ENCODE assay signal across 26 cellular contexts in the genomic region with DNA sequence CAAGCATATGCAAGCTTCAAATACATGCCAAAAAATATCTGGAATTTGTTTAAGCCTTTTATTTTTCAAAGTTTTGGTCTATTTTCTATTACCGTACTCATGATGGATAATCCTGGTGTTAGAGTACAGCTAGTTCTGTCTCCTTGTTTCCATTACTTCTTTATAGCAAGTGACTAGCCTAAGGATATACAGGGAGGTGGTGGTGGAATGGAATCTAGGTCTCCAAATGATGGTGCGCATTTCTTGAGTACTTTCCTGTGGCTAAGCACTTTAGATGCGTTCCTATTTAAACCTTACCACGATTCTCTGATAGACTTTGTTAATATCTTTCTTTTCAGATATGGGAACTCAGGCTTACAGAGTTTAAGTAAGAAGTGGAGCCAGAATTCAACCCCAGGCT. TPM values are rescaled to one million over a fixed set of nuclear protein-coding genes. Genes with fewer than 3 reads are reported as not detected.
DNase-seq lines count a peak whose midpoint lies in the region; ATAC-seq, FAIRE-seq and TF ChIP-seq lines count a peak whose summit lies in the region.
"Had no signal": no experiment of that assay in that cellular context is flagged by ENCODE, and none has a peak within 500 bp of the region (broad histone marks: within the 10 kb centered on the region; RNA-seq: fewer than 3 reads in every experiment).

No MANE protein-coding gene starts in this region.

- peak overlapping the region; percentile 53; the same call in 1 of the 2 replicates for H3K4me2 ChIP-seq in GM12878 (ENCODE audit: control insufficient read depth, insufficient read depth)
- H3K4me2 ChIP-seq in neural progenitor cell, result no peak overlapping the region
- H3K4me2 ChIP-seq: A549 had no signal

- H3K4me3 ChIP-seq in GM12878 (no peak overlapping the region), neural progenitor cell (no peak overlapping the region), heart left ventricle (no peak overlapping the region)
- H3K4me3 ChIP-seq: A549, K562, SK-N-MC had no signal

- peaks cover 16% of the 10 kb centered on the region for H3K27me3 Mint-ChIP-seq in neural progenitor cell (ENCODE audit: insufficient read depth, low read depth)

- H3K36me3 Mint-ChIP-seq in neural progenitor cell, result peaks cover 3% of the 10 kb centered on the region

- H3K9ac ChIP-seq in GM12878 (ENCODE audit: control insufficient read depth, insufficient read depth, low read length) (no peak overlapping the region), neural progenitor cell (no peak overlapping the region)

- peaks cover 5% of the 10 kb centered on the region for H3F3A ChIP-seq in neural progenitor cell (ENCODE audit: low read depth)

- peak overlapping the region; percentile 48 for H3K4me3 Mint-ChIP-seq in neural progenitor cell
- H3K4me3 Mint-ChIP-seq: HFFc6 had no signal

- peaks cover 3% of the 10 kb centered on the region for H3K9me3 Mint-ChIP-seq in neural progenitor cell
- H3K9me3 Mint-ChIP-seq: CD8-positive, alpha-beta T cell; HFFc6 had no signal

- H3K79me2 ChIP-seq in GM12878 (ENCODE audit: control insufficient read depth, insufficient read depth, low read length), result peaks cover 12% of the 10 kb centered on the region
- no peaks in the 10 kb centered on the region for H3K79me2 ChIP-seq in neural progenitor cell (ENCODE audit: low read depth)

- in situ Hi-C loops in GM12878 (cut with MboI), result no loop called here

- no peak for TF ChIP-seq RAD21 in GM12878 (IDR thresholded peaks at IDR 0.05; ENCODE audit: insufficient read depth, low read depth, low read length)

- H3K36me3 ChIP-seq in GM12878 (ENCODE audit: control insufficient read depth in 2 of 2, insufficient read depth in 2 of 2, low read length in 1 of 2) (no peaks in the 10 kb centered on the region), neural progenitor cell (no peaks in the 10 kb centered on the region), heart left ventricle (no peaks in the 10 kb centered on the region)
- H3K36me3 ChIP-seq: HAP-1 had no signal

- 86% methylated on average over 4 of the region's 4 CpGs for WGBS in GM12878 (ENCODE audit: insufficient coverage, insufficient replicate concordance, low lambda C conversion rate, missing lambda C conversion rate)
- 66 to 74% (median 71%) methylated on average over 4 of the region's 4 CpGs for WGBS in heart left ventricle, 4 donors

- H2AFZ ChIP-seq in GM12878 (ENCODE audit: control insufficient read depth, low read depth, low read length) (no peak overlapping the region), neural progenitor cell (replicated peaks) (no peak overlapping the region)

- no peak for DNase-seq in GM18507 (ENCODE audit: extremely low spot score, insufficient read length, low read depth)
- no peak for DNase-seq in GM12878 (ENCODE audit: low read depth, low spot score)
- DNase-seq in neural progenitor cell (ENCODE audit: low spot score), result no peak
- no peak for DNase-seq in caudate nucleus (lab: John Stamatoyannopoulos, UW)
- DNase-seq in NCI-H2171 treated with DMSO at 0.1 percent for 48 hours (lab: John Stamatoyannopoulos, UW), result no peak
- DNase-seq in heart left ventricle, result no peak
- DNase-seq: AML-193; Caco-2; CD8-positive, alpha-beta T cell; DMS79 treated with DMSO at 0.1 percent for 48 hours; GOT3; HFFc6; Kasumi-1; MV-4-11; NCI-H1105; NCI-H1436 treated with DMSO at 0.1 percent for 48 hours; NCI-H187 treated with DMSO at 0.1 percent for 48 hours; NCI-H524; NCI-H748 treated with DMSO at 0.1 percent for 48 hours; SIG-M5 had no signal

- FAIRE-seq in GM18507 (lab: Jason Lieb, UNC), result peak; percentile 5
- FAIRE-seq in GM12878 (lab: Jason Lieb, UNC), result no peak
- FAIRE-seq: A549, K562, RCC 7860 had no signal

- H3K4me1 ChIP-seq in GM12878 (ENCODE audit: control insufficient read depth, insufficient read depth, low read length), result no peaks in the 10 kb centered on the region
- peaks cover 10% of the 10 kb centered on the region for H3K4me1 ChIP-seq in neural progenitor cell
- H3K4me1 ChIP-seq in heart left ventricle, result peaks cover 0 to 18% (median 9%) of the 10 kb centered on the region in 12 donors
- H3K4me1 ChIP-seq: A549 had no signal

- TF ChIP-seq CTCF in GM12878 (IDR thresholded peaks at IDR 0.05 in 2 of 3, conservative IDR thresholded peaks at IDR 0.05 in 1 of 3; ENCODE audit: control insufficient read depth in 2 of 3, extremely low read depth in 1 of 3, insufficient read depth in 1 of 3, low read depth in 3 of 3, low read length in 3 of 3) (no peak), neural progenitor cell (IDR thresholded peaks at IDR 0.05) (no peak), heart left ventricle (IDR thresholded peaks at IDR 0.05) (no peak)

- peaks cover 0 to 6% of the 10 kb centered on the region in 2 experiments; a peak in 2 of 4 replicates for H3K27me3 ChIP-seq in GM12878 (replicated peaks in 1 of 2; ENCODE audit: control insufficient read depth in 2 of 2, insufficient read depth in 2 of 2, low read length in 1 of 2)
- H3K27me3 ChIP-seq in neural progenitor cell, result peaks cover 46% of the 10 kb centered on the region
- H3K27me3 ChIP-seq in heart left ventricle, result peaks cover 0 to 37% (median 10%) of the 10 kb centered on the region in 9 donors

- H3K27ac ChIP-seq in GM12878 (ENCODE audit: control insufficient read depth, insufficient read depth) (no peak overlapping the region), neural progenitor cell (no peak overlapping the region), caudate nucleus (ENCODE audit: low read depth, low read length) (no peak overlapping the region), heart left ventricle (no peak overlapping the region)
- H3K27ac ChIP-seq: A549, SK-N-MC had no signal

- RAD21 ChIA-PET in GM12878 (lab: Charles Lee; ENCODE audit: unreplicated experiment), result interaction anchor here (0.5 to 1.5 kb wide), 2 partner anchors 21 to 139 kb away, joined by 3 read pairs; no protein-coding TSS in a partner anchor

- POLR2A ChIA-PET in GM12878 (lab: Charles Lee), result no interaction called here

- H3K27ac Mint-ChIP-seq in neural progenitor cell, result no peak overlapping the region
- H3K27ac Mint-ChIP-seq: HFFc6 had no signal

- no peak for ATAC-seq in GM12878
- no peak for ATAC-seq in GM18858 (IDR thresholded peaks at IDR 0.05; ENCODE audit: unreplicated experiment)
- no peak for ATAC-seq in heart left ventricle
- ATAC-seq: A549; CD8-positive, alpha-beta T cell; K562 had no signal

- peaks cover 18% of the 10 kb centered on the region for H3K4me1 Mint-ChIP-seq in neural progenitor cell

- no TSS peak for BruUV-seq in GM12878 (replicated peaks; lab: Mats Ljungman, UMichigan)

- H4K20me1 ChIP-seq in GM12878 (ENCODE audit: control insufficient read depth, insufficient read depth) (no peaks in the 10 kb centered on the region), neural progenitor cell (ENCODE audit: low read depth) (no peaks in the 10 kb centered on the region)

- H3K9me3 ChIP-seq in GM12878 (replicated peaks; ENCODE audit: control insufficient read depth, insufficient read depth, low read length) (no peaks in the 10 kb centered on the region; the same call in 1 of the 3 replicates), neural progenitor cell (ENCODE audit: low read depth) (no peaks in the 10 kb centered on the region), heart left ventricle (no peaks in the 10 kb centered on the region)
- H3K9me3 ChIP-seq: A549, Caco-2, HAP-1 had no signal

- no peak for TF ChIP-seq EP300 in GM12878 (IDR thresholded peaks at IDR 0.05; ENCODE audit: borderline replicate concordance in 1 of 2, control insufficient read depth in 1 of 2, low read depth in 2 of 2, low read length in 2 of 2)

- CTCF ChIA-PET in GM12878 (lab: Yijun Ruan, JAX), result interaction anchor here (1.2 kb wide), 1 partner anchor 137 kb away, joined by 3 read pairs; no protein-coding TSS in a partner anchor

- intact Hi-C loops in GM12878 (cut with micrococcal nuclease; ENCODE audit: unreplicated experiment), result no loop called here
- intact Hi-C loops in heart left ventricle (cut with DNase I), result no loop called here

- TF ChIP-seq POLR2A in GM12878 (IDR thresholded peaks at IDR 0.05; ENCODE audit: low read depth, low read length) (no peak), heart left ventricle (IDR thresholded peaks at IDR 0.05) (no peak)

- SMC1A ChIA-PET in GM12878 (lab: Charles Lee; ENCODE audit: uncharacterized antibody, unreplicated experiment), result interaction anchor here (1.0 to 1.4 kb wide), 2 partner anchors 8 to 11 kb away, joined by 3 read pairs; no protein-coding TSS in a partner anchor

TF ChIP-seq in GM12878, 131 proteins besides CTCF, POLR2A, EP300 and RAD21 (continues in another document):
- no peak for TF ChIP-seq CBFB (IDR thresholded peaks at IDR 0.05; ENCODE audit: low read depth)
- TF ChIP-seq MYB (IDR thresholded peaks at IDR 0.05; ENCODE audit: borderline replicate concordance, low read depth, low read length), result no peak
- no peak for TF ChIP-seq YBX1 (IDR thresholded peaks at IDR 0.05)
- no peak for TF ChIP-seq KLF5 (IDR thresholded peaks at IDR 0.05; ENCODE audit: partially characterized antibody)
- no peak for TF ChIP-seq RAD51 (IDR thresholded peaks at IDR 0.05)
- TF ChIP-seq YY1 (IDR thresholded peaks at IDR 0.05; ENCODE audit: low read depth, low read length), result no peak

RNA-seq across cellular contexts. Expression of gene SLC16A10, which starts 3.5 kb away (rescaled TPM):
- total RNA-seq in GM12878 (2013; cell fraction: nucleolus; rRNA removed), result 22.9 and 29.3 TPM in 2 replicates
- total RNA-seq in GM12878 (2014; rRNA removed) (11.5 and 19.0 TPM in 2 replicates), GM12878 (2014; rRNA removed; fragmentation: Illumina TruSeq; extraction: Trizol) (7.7 and 8.1 TPM in 2 replicates), GM12878 (2021) (10.6 and 11.0 TPM in 2 replicates), neural progenitor cell (ENCODE audit: low replicate concordance) (4.3 and 4.8 TPM in 2 replicates), heart left ventricle (10 to 100 TPM in 2 of 9 donors, 1 to 10 TPM in 7; 5.1 to 16.7 (median 7.4) TPM)
- 3.5 TPM for polyA plus RNA-seq in GM12878 (2011; ENCODE audit: low read depth)
- polyA plus RNA-seq in GM12878 (2011; rRNA removed) (6.6 and 9.8 TPM in 2 replicates), GM12878 (2014; fragmentation: Illumina TruSeq; extraction: Trizol) (7.9 and 8.2 TPM in 2 replicates), GM12878 (2014; fragmentation: Nextera tagmentation; extraction: Ambion mirVana) (1 to 10 TPM; 2.5 to 3.6 TPM), GM12878 (2014; rRNA removed) (7.5 TPM in 2 replicates), GM12878 (2016; fragmentation: Nextera tagmentation; extraction: Ambion mirVana) (1 to 10 TPM; 2.3 to 8.5 TPM), heart left ventricle (1 to 10 TPM; 1.9 TPM)
- polyA plus RNA-seq in GM12878 (2011; cell fraction: cytosol; rRNA removed), result 6.0 and 7.2 TPM in 2 replicates
- polyA plus RNA-seq in GM12878 (2011; cell fraction: nucleus; rRNA removed), result 5.9 and 6.4 TPM in 2 replicates
- 4.4 and 5.1 TPM in 2 replicates for polyA plus RNA-seq in GM12878 (2012)
- polyA minus RNA-seq in GM12878 (2011; rRNA and poly(A)+ RNA removed), result 25.4 and 32.6 TPM in 2 replicates
- 4.8 and 8.3 TPM in 2 replicates for polyA minus RNA-seq in GM12878 (2011; cell fraction: cytosol; rRNA and poly(A)+ RNA removed)
- polyA minus RNA-seq in GM12878 (2011; cell fraction: nucleus; rRNA and poly(A)+ RNA removed), result 8.6 and 13.4 TPM in 2 replicates
- total RNA-seq: HFFc6 had no signal
